Comparison of ENCODE assay signal across 27 cellular contexts in the genomic region with DNA sequence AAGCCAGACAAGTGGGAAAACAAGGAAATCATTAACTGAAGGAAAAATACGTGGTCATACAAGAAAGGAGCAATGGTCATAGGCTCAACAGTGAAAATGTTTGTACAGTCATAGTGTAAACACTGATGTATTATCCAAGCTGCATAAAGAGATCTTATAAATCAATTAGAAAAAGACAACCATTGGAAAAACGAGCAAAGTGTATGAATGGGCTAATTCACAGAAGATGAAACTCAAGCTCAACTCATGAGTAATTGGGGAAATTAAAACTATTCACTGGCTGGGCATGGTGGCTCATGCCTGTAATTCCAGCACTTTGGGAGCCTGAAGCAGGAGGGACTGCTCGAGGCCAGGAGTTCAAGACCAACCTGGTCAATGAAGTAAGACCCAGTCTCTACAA. TPM values are rescaled to one million over a fixed set of nuclear protein-coding genes. Genes with fewer than 3 reads are reported as not detected.
"Had no signal": no experiment of that assay in that cellular context is flagged by ENCODE, and none has a peak within 500 bp of the region (broad histone marks: within the 10 kb centered on the region; RNA-seq: fewer than 3 reads in every experiment).

No MANE protein-coding gene starts in this region.

- FAIRE-seq: urothelium cell line had no signal

- ATAC-seq: activated CD4-positive, CD25-positive, alpha-beta regulatory T cell treated with anti-CD3 and anti-CD28 coated beads, Interleukin-2, amount 50 U/mL, for 24 hours; activated CD8-positive, alpha-beta memory T cell treated with anti-CD3 and anti-CD28 coated beads, Interleukin-2, amount 10 ng/mL, durations not matched to agents 7 days and 5 days; activated CD8-positive, alpha-beta T cell treated with anti-CD3 and anti-CD28 coated beads for 36 hours; activated naive CD8-positive, alpha-beta T cell treated with anti-CD3 and anti-CD28 coated beads, Interleukin-2, amount 50 U/mL, for 24 hours; heart right ventricle; left lobe of liver; naive thymus-derived CD8-positive, alpha-beta T cell had no signal

- H3K9me3 ChIP-seq: heart right ventricle, sigmoid colon, stomach, suprapubic skin, transverse colon had no signal

- H3K36me3 ChIP-seq: cardiac muscle cell, heart right ventricle, sigmoid colon, stomach, suprapubic skin, transverse colon had no signal

- H3K36me3 Mint-ChIP-seq: activated CD8-positive, alpha-beta memory T cell treated with anti-CD3 and anti-CD28 coated beads, Interleukin-2, amount 10 ng/mL, durations not matched to agents 7 days and 5 days; stimulated activated memory B cell treated with anti-CD40 and anti-IgM and Interleukin-4, amounts not matched to agents 10 μg/mL and 1 μg/mL and 100 μg/mL, for 72 hours had no signal

- H3K9me3 Mint-ChIP-seq: activated CD4-positive, alpha-beta T cell treated with anti-CD3 and anti-CD28 coated beads, Interleukin-2, amount 10 ng/mL, durations not matched to agents 7 days and 5 days; activated CD8-positive, alpha-beta T cell treated with anti-CD3 and anti-CD28 coated beads for 36 hours; activated naive CD8-positive, alpha-beta T cell treated with anti-CD3 and anti-CD28 coated beads, Interleukin-2, amount 50 U/mL, for 24 hours; stimulated activated memory B cell treated with anti-CD40 and anti-IgM and Interleukin-4, amounts not matched to agents 10 μg/mL and 1 μg/mL and 100 μg/mL, for 72 hours had no signal

- DNase-seq: activated CD4-positive, alpha-beta T cell treated with anti-CD3 and anti-CD28 coated beads, Interleukin-2, amount 10 ng/mL, durations not matched to agents 7 days and 5 days; activated CD8-positive, alpha-beta memory T cell treated with anti-CD3 and anti-CD28 coated beads, Interleukin-2, amount 10 ng/mL, durations not matched to agents 7 days and 5 days; activated CD8-positive, alpha-beta T cell treated with anti-CD3 and anti-CD28 coated beads for 36 hours; activated effector memory CD4-positive, alpha-beta T cell treated with anti-CD3 and anti-CD28 coated beads, Interleukin-2, amount 50 U/mL, for 16 hours; activated naive CD4-positive, alpha-beta T cell treated with anti-CD3 and anti-CD28 coated beads, Interleukin-2, amount 50 U/mL, for 16 hours; activated naive CD8-positive, alpha-beta T cell treated with anti-CD3 and anti-CD28 coated beads, Interleukin-2, amount 50 U/mL, for 24 hours; activated T-cell treated with anti-CD3 and anti-CD28 coated beads for 4 hours; cortex of kidney; endodermal cell; heart right ventricle; islet precursor cell; naive thymus-derived CD8-positive, alpha-beta T cell; posterior cingulate gyrus; sigmoid colon; stimulated activated CD4-positive, alpha-beta T cell treated with anti-CD3 and anti-CD28 coated beads, Interleukin-15, amount 100 ng/mL, for 24 hours; stomach; transverse colon had no signal

- H3K27ac Mint-ChIP-seq: activated CD4-positive, alpha-beta T cell treated with anti-CD3 and anti-CD28 coated beads, Interleukin-2, amount 10 ng/mL, durations not matched to agents 7 days and 5 days; activated CD8-positive, alpha-beta memory T cell treated with anti-CD3 and anti-CD28 coated beads, Interleukin-2, amount 10 ng/mL, durations not matched to agents 7 days and 5 days; activated CD8-positive, alpha-beta T cell treated with anti-CD3 and anti-CD28 coated beads for 36 hours; activated naive CD8-positive, alpha-beta T cell treated with anti-CD3 and anti-CD28 coated beads, Interleukin-2, amount 50 U/mL, for 24 hours; endodermal cell; naive thymus-derived CD8-positive, alpha-beta T cell; neural progenitor cell; stimulated activated memory B cell treated with anti-CD40 and anti-IgM and Interleukin-4, amounts not matched to agents 10 μg/mL and 1 μg/mL and 100 μg/mL, for 72 hours had no signal

- H3K4me2 ChIP-seq: neural progenitor cell, smooth muscle cell had no signal

- H3K27ac ChIP-seq: cardiac muscle cell, epithelial cell of prostate, heart right ventricle, neural progenitor cell, sigmoid colon, stomach, suprapubic skin, transverse colon, VCaP had no signal

- H3K4me3 ChIP-seq: cardiac muscle cell, heart right ventricle, neural progenitor cell, sigmoid colon, smooth muscle cell, stomach, suprapubic skin, transverse colon had no signal

- H3K4me3 Mint-ChIP-seq: activated CD4-positive, alpha-beta T cell treated with anti-CD3 and anti-CD28 coated beads, Interleukin-2, amount 10 ng/mL, durations not matched to agents 7 days and 5 days; activated CD8-positive, alpha-beta memory T cell treated with anti-CD3 and anti-CD28 coated beads, Interleukin-2, amount 10 ng/mL, durations not matched to agents 7 days and 5 days; activated CD8-positive, alpha-beta T cell treated with anti-CD3 and anti-CD28 coated beads for 36 hours; activated naive CD8-positive, alpha-beta T cell treated with anti-CD3 and anti-CD28 coated beads, Interleukin-2, amount 50 U/mL, for 24 hours; endodermal cell; naive thymus-derived CD8-positive, alpha-beta T cell; neural progenitor cell; stimulated activated memory B cell treated with anti-CD40 and anti-IgM and Interleukin-4, amounts not matched to agents 10 μg/mL and 1 μg/mL and 100 μg/mL, for 72 hours had no signal

- H3K4me1 Mint-ChIP-seq: activated naive CD8-positive, alpha-beta T cell treated with anti-CD3 and anti-CD28 coated beads, Interleukin-2, amount 50 U/mL, for 24 hours had no signal

- H3K27me3 ChIP-seq: cardiac muscle cell, neural progenitor cell had no signal

RNA-seq across cellular contexts. Expression of a gene that starts 6.4 kb away (rescaled TPM):
- polyA plus RNA-seq: naive thymus-derived CD8-positive, alpha-beta T cell had no signal
